Comparison of ENCODE assay signal across 1 cellular context in the genomic region with DNA sequence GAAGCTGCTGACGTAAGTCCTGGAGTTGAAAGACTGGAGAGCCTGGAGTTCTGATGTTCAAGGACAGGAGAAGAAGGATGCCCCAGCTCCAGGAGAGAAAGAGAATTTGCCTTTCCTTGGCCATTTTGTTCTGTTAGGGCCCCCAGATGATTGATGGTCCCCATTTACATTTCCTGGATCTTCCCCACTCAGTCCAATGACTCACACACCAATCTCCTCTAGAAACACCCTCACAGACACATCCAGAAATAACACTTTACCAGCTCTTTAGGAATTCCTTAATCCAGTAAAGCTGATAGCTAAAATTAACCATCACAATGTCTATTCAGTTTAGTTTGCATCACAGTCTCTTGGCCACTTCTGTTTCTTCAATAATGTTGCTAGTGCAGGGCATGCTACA.
TF ChIP-seq lines count a peak whose summit lies in the region.

No MANE protein-coding gene starts in this region.

TF ChIP-seq in IMR-90, 13 proteins besides CTCF, POLR2A, EP300 and RAD21 (continued from another document):
- TF ChIP-seq, protein P1, sequence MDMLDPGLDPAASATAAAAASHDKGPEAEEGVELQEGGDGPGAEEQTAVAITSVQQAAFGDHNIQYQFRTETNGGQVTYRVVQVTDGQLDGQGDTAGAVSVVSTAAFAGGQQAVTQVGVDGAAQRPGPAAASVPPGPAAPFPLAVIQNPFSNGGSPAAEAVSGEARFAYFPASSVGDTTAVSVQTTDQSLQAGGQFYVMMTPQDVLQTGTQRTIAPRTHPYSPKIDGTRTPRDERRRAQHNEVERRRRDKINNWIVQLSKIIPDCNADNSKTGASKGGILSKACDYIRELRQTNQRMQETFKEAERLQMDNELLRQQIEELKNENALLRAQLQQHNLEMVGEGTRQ (IDR thresholded peaks at IDR 0.05; ENCODE audit: low read depth, low read length): no peak
- TF ChIP-seq, protein P2, sequence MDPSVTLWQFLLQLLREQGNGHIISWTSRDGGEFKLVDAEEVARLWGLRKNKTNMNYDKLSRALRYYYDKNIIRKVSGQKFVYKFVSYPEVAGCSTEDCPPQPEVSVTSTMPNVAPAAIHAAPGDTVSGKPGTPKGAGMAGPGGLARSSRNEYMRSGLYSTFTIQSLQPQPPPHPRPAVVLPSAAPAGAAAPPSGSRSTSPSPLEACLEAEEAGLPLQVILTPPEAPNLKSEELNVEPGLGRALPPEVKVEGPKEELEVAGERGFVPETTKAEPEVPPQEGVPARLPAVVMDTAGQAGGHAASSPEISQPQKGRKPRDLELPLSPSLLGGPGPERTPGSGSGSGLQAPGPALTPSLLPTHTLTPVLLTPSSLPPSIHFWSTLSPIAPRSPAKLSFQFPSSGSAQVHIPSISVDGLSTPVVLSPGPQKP (IDR thresholded peaks at IDR 0.05; ENCODE audit: borderline replicate concordance, low read depth, low read length): no peak
TF ChIP-seq in IMR-90: peak in this region for 0.
